ENCODE assay signal across 8 cellular contexts in the genomic region with DNA sequence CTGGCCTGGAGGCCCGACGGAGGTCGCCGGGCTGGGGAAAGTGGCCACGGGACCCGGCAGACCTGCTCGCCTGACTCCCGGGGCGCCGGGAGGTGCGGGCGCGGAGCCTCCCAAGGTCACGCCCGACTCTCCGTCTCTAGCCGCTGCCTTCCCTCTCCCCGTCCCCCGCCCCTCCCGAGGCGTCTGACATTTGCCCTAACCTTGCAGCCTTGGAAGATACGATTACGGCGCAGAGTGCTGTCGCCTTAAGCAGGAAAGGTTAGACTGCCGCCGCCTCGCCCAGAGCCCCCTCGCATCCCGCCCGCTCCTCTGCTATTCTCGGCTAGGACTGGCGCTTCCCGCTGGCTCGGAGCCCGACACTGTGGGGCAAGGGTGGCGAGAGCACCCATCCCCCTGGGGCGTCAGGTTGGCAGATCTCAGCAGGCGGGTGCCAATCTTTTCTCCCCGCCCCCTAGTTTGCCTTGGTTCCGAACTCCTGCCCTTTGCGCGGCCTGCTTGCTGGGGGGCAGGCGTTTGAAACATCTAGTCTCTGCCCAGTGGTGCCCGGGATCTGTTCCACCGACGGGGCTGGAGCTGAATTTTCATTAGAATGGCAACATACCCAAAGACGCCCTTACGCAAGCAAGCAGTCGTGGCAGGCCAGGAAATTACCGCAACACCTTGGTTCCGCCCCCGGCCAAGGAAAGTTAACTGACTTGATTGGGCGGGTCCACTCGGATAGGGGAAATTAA.
DNase-seq lines count a peak whose midpoint lies in the region; ATAC-seq lines count a peak whose summit lies in the region.

No MANE protein-coding gene starts in this region.

- ATAC-seq in GM18499 (IDR thresholded peaks at IDR 0.05; ENCODE audit: insufficient read depth, unreplicated experiment) (peak; percentile 17), HG02623 (IDR thresholded peaks at IDR 0.05; ENCODE audit: unreplicated experiment) (peak; percentile 46)

- H3K27me3 ChIP-seq in layer of hippocampus (ENCODE audit: control insufficient read depth, insufficient read depth, low read length): no peaks in the 10 kb centered on the region

- DNase-seq in NCI-H1092 treated with DMSO at 0.1 percent for 48 hours (lab: John Stamatoyannopoulos, UW) (peak; percentile 35), caudate nucleus (lab: John Stamatoyannopoulos, UW) (peak in 52 of 61 donors; percentile 26 to 90 (median 60))
- DNase-seq in activated CD4-positive, CD25-positive, alpha-beta regulatory T cell (lab: John Stamatoyannopoulos, UW): peak; percentile 25 to 53 (median 36)
- DNase-seq in stimulated activated CD4-positive, alpha-beta T cell treated with anti-CD3 and anti-CD28 coated beads, Interleukin-2, amount 100 ng/mL, for 24 hours: peak; percentile 76 to 81
- DNase-seq in NK-92 treated with Interleukin-12 subunit alpha and Interleukin-12 subunit beta, amount 100 ng/mL, for 24 hours (lab: John Stamatoyannopoulos, UW): no peak

- H3K27ac ChIP-seq in caudate nucleus (ENCODE audit: low read depth, low read length): peak overlapping the region; percentile 87
- H3K27ac ChIP-seq in layer of hippocampus (ENCODE audit: low read depth, low read length): peak overlapping the region; percentile 71
